Comparison of ENCODE assay signal across 11 cellular contexts in genomic region chr3:30620402-30621360, GRCh38. TPM values are rescaled to one million over a fixed set of nuclear protein-coding genes. Genes with fewer than 3 reads are reported as not detected.
A peak's percentile ranks its signal among the peaks of the same experiment; 100 is the strongest.
DNase-seq lines count a peak whose midpoint lies in the region; ATAC-seq and TF ChIP-seq lines count a peak whose summit lies in the region.
"Had no signal": no experiment of that assay in that cellular context is flagged by ENCODE, and none has a peak within 500 bp of the region (broad histone marks: within the 10 kb centered on the region; RNA-seq: fewer than 3 reads in every experiment).

No MANE protein-coding gene starts in this region.

- no peaks in the 10 kb centered on the region for H3K9me3 ChIP-seq in OCI-LY7 (ENCODE audit: low read length)
- H3K9me3 ChIP-seq: body of pancreas had no signal

- intact Hi-C loops in OCI-LY7 (cut with micrococcal nuclease; ENCODE audit: unreplicated experiment): loop anchor here (1.0 kb wide), 1 partner anchor 43 kb away; no protein-coding TSS in a partner anchor

- 0 out of 2 replicates have a peak, but pooled peaks cover 13% of the 10 kb centered on the region for H4K20me1 ChIP-seq in OCI-LY7 (ENCODE audit: insufficient read depth, low read length)

- H3K27me3 Mint-ChIP-seq in activated T-cell treated with anti-CD3 and anti-CD28 coated beads, Interleukin-2, amount 50 U/mL, for 4 hours (ENCODE audit: low read depth): no peaks in the 10 kb centered on the region
- H3K27me3 Mint-ChIP-seq in stimulated activated memory B cell treated with anti-CD40 and anti-IgM and Interleukin-4, amounts not matched to agents 10 μg/mL and 1 μg/mL and 100 μg/mL, for 72 hours: no peaks in the 10 kb centered on the region

- TF ChIP-seq CTCF in OCI-LY7 (conservative IDR thresholded peaks at IDR 0.05; ENCODE audit: low read length) (no peak), coronary artery (IDR thresholded peaks at IDR 0.05) (no peak)

- H3K4me1 Mint-ChIP-seq in activated T-cell treated with anti-CD3 and anti-CD28 coated beads, Interleukin-2, amount 50 U/mL, for 4 hours (ENCODE audit: low read depth): peaks cover 93% of the 10 kb centered on the region
- peaks cover 96% of the 10 kb centered on the region for H3K4me1 Mint-ChIP-seq in stimulated activated memory B cell treated with anti-CD40 and anti-IgM and Interleukin-4, amounts not matched to agents 10 μg/mL and 1 μg/mL and 100 μg/mL, for 72 hours

- POLR2A ChIA-PET in OCI-LY7 (lab: Charles Lee): interaction anchor here (0.6 to 1.7 kb wide), 7 partner anchors 8 to 24 kb away, joined by 3 to 5 read pairs (median 4); no protein-coding TSS in a partner anchor

- CTCF ChIA-PET in OCI-LY7 (lab: Charles Lee; ENCODE audit: unreplicated experiment): interaction anchor here (1.3 kb wide), 1 partner anchor 8 kb away, joined by 3 read pairs; no protein-coding TSS in a partner anchor

- no peaks in the 10 kb centered on the region for H3K9me2 ChIP-seq in OCI-LY7 (ENCODE audit: insufficient read depth, low read length)

- H3K79me2 ChIP-seq in OCI-LY7 (ENCODE audit: insufficient read depth, low read depth, low read length): peaks cover 99% of the 10 kb centered on the region

- peak overlapping the region; percentile 33 for H3K4me2 ChIP-seq in OCI-LY7 (ENCODE audit: low read length)

- no TSS peak for BruUV-seq in OCI-LY7 (replicated peaks; lab: Mats Ljungman, UMichigan)

- peaks cover 98% of the 10 kb centered on the region for H3K4me1 ChIP-seq in OCI-LY7 (ENCODE audit: insufficient read depth, low read length, poor library complexity, severe bottlenecking)

- peak overlapping the region; percentile 68 for H3K4me3 Mint-ChIP-seq in activated T-cell treated with anti-CD3 and anti-CD28 coated beads, Interleukin-2, amount 50 U/mL, for 4 hours
- peak overlapping the region; percentile 32 for H3K4me3 Mint-ChIP-seq in stimulated activated memory B cell treated with anti-CD40 and anti-IgM and Interleukin-4, amounts not matched to agents 10 μg/mL and 1 μg/mL and 100 μg/mL, for 72 hours

- H3K27ac Mint-ChIP-seq in stimulated activated memory B cell treated with anti-CD40 and anti-IgM and Interleukin-4, amounts not matched to agents 10 μg/mL and 1 μg/mL and 100 μg/mL, for 72 hours: peak overlapping the region; percentile 98

- H2AFZ ChIP-seq in OCI-LY7 (ENCODE audit: low read length): no peak overlapping the region

- H3K4me3 ChIP-seq in OCI-LY7 (ENCODE audit: low read depth, low read length, poor library complexity, severe bottlenecking) (no peak overlapping the region), coronary artery (peak overlapping the region; percentile 1)
- H3K4me3 ChIP-seq: body of pancreas had no signal

- H3K36me3 Mint-ChIP-seq in activated T-cell treated with anti-CD3 and anti-CD28 coated beads, Interleukin-2, amount 50 U/mL, for 4 hours (ENCODE audit: insufficient read depth): peaks cover 66% of the 10 kb centered on the region
- peaks cover 48% of the 10 kb centered on the region for H3K36me3 Mint-ChIP-seq in stimulated activated memory B cell treated with anti-CD40 and anti-IgM and Interleukin-4, amounts not matched to agents 10 μg/mL and 1 μg/mL and 100 μg/mL, for 72 hours

- peak; percentile 77 to 78 for ATAC-seq in activated T-cell treated with anti-CD3 and anti-CD28 coated beads, Interleukin-2, amount 50 U/mL, for 4 hours
- ATAC-seq in stimulated activated memory B cell treated with anti-CD40 and anti-IgM and Interleukin-4, amounts not matched to agents 10 μg/mL and 1 μg/mL and 100 μg/mL, for 72 hours: peak; percentile 81
- no peak for ATAC-seq in GM18870 (IDR thresholded peaks at IDR 0.05; ENCODE audit: unreplicated experiment)
- ATAC-seq: body of pancreas, sciatic nerve had no signal

- H3K36me3 ChIP-seq in OCI-LY7 (ENCODE audit: insufficient read depth, low read length): peaks cover 27% of the 10 kb centered on the region

- H3K9me3 Mint-ChIP-seq in activated T-cell treated with anti-CD3 and anti-CD28 coated beads, Interleukin-2, amount 50 U/mL, for 4 hours: no peaks in the 10 kb centered on the region
- peaks cover 2% of the 10 kb centered on the region for H3K9me3 Mint-ChIP-seq in stimulated activated memory B cell treated with anti-CD40 and anti-IgM and Interleukin-4, amounts not matched to agents 10 μg/mL and 1 μg/mL and 100 μg/mL, for 72 hours

- H3K27ac ChIP-seq in OCI-LY7 (ENCODE audit: low read depth, low read length, poor library complexity, severe bottlenecking) (peak overlapping the region; percentile 25), coronary artery (no peak overlapping the region)
- H3K27ac ChIP-seq: body of pancreas had no signal

- no peak for DNase-seq in activated T-cell treated with anti-CD3 and anti-CD28 coated beads, Interleukin-2, amount 50 U/mL, for 4 hours
- DNase-seq in activated T-cell treated with anti-CD3 and anti-CD28 coated beads, Interleukin-2, amount 50 U/mL, for 1 hour: no peak
- no peak for DNase-seq in OCI-LY7 (ENCODE audit: low spot score)
- no peak for DNase-seq in coronary artery (ENCODE audit: low spot score)
- no peak for DNase-seq in NCI-H2227 treated with DMSO at 0.1 percent for 48 hours (lab: John Stamatoyannopoulos, UW)
- no peak for DNase-seq in nucleus accumbens (lab: John Stamatoyannopoulos, UW)
- DNase-seq: body of pancreas, kidney glomerular epithelial cell had no signal

RNA-seq across cellular contexts. Expression of gene TGFBR2, which starts 14.3 kb away (rescaled TPM):
- total RNA-seq in activated T-cell treated with anti-CD3 and anti-CD28 coated beads, Interleukin-2, amount 50 U/mL, for 4 hours: 100 to 1,000 TPM; 104 to 114 (median 111) TPM
- 28.1 and 29.6 TPM in 2 replicates for total RNA-seq in OCI-LY7 (2014; rRNA removed; shearing (Covaris generic))
- 25.2 and 29.5 TPM in 2 replicates for total RNA-seq in OCI-LY7 (2022)
